In the genomic region with DNA sequence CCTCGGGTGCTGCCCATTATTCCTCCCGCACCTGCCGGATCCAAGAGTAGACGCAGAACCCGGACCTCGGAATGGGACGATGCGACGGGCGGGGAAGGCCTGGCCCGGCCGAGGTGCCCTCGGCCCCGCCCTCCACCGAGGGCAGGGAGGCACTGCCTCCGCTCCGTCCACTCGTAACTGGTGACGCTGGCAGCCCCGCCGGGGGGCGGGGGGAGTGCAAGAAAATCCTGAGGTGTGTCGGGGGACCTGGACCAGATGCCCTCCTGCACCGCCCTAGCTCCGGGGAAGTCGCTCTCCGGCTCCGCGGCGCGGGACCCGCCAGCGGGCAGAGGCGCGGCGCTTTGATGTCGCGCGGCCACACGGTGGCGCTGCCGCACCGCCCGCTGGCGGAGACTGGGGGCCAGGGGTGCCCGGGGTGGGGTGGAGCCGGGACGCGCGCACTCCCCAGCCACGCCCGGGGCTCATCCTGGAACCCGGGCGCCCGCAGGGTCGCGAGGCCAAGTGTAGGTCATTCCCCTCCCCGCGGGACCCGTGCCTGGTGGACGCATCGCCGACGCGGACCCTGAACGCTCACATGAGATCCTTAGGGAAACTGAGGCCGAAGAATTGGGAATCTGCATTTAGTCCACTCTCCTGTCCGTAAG, we compare ENCODE assay signal across 8 cellular contexts.
DNase-seq lines count a peak whose midpoint lies in the region; ATAC-seq, FAIRE-seq and TF ChIP-seq lines count a peak whose summit lies in the region.

No MANE protein-coding gene starts in this region.

- H3K36me3 ChIP-seq in HUES48 (ENCODE audit: control insufficient read depth, insufficient read depth, low read length) (no peaks in the 10 kb centered on the region), bronchial epithelial cell (ENCODE audit: control insufficient read depth, insufficient read depth, low read length) (no peaks in the 10 kb centered on the region), spleen (no peaks in the 10 kb centered on the region)

- H3K4me3 ChIP-seq in HUES48 (ENCODE audit: low read depth, low read length) (peak overlapping the region; percentile 88), WI38 (ENCODE audit: low read depth, low read length) (peak overlapping the region; percentile 64), bronchial epithelial cell (ENCODE audit: low read depth, low read length) (peak overlapping the region; percentile 48), spleen (peak overlapping the region; percentile 36 to 66 (median 50))

- TF ChIP-seq CTCF in WI38 (IDR thresholded peaks at IDR 0.05; ENCODE audit: low read depth, low read length) = peak; percentile 48; the same call in 1 of the 2 replicates
- peak; percentile 79 for TF ChIP-seq CTCF in bronchial epithelial cell (IDR thresholded peaks at IDR 0.05; ENCODE audit: insufficient read depth, low read length, severe bottlenecking)
- peak; percentile 43 to 92 (median 79) for TF ChIP-seq CTCF in spleen (IDR thresholded peaks at IDR 0.05 in 8 of 11, conservative IDR thresholded peaks at IDR 0.05 in 3 of 11)

- H3K9me3 ChIP-seq in HUES48 (ENCODE audit: control insufficient read depth, insufficient read depth, low read length) = no peaks in the 10 kb centered on the region
- peaks cover 0 to 4% (median 0%) of the 10 kb centered on the region in 8 donors for H3K9me3 ChIP-seq in spleen

- FAIRE-seq in bronchial epithelial cell (lab: Jason Lieb, UNC) = no peak

- DNase-seq in DMS53 treated with DMSO at 0.1 percent for 48 hours (lab: John Stamatoyannopoulos, UW; ENCODE audit: unreplicated experiment) (peak; percentile 4), bronchial epithelial cell (ENCODE audit: low read depth) (no peak), islet precursor cell (peak; percentile 72), spleen (peak; percentile 91), OCI-M2 (lab: John Stamatoyannopoulos, UW; ENCODE audit: unreplicated experiment) (no peak)

- ATAC-seq in GM21423 (IDR thresholded peaks at IDR 0.05; ENCODE audit: unreplicated experiment) = peak; percentile 87

- intact Hi-C loops in spleen (cut with DNase I; ENCODE audit: low total_unique reads) = no loop called here

- peaks cover 60% of the 10 kb centered on the region for H3K27me3 ChIP-seq in HUES48 (ENCODE audit: control insufficient read depth, insufficient read depth, low read length)
- peaks cover 14% of the 10 kb centered on the region for H3K27me3 ChIP-seq in bronchial epithelial cell (ENCODE audit: control insufficient read depth, insufficient read depth, low read length)
- peaks cover 0 to 92% (median 31%) of the 10 kb centered on the region in 7 donors for H3K27me3 ChIP-seq in spleen (replicated peaks in 1 of 7)

- H3K9ac ChIP-seq in HUES48 (ENCODE audit: low read depth, low read length) = peak overlapping the region; percentile 18; the same call in 1 of the 2 replicates

- H3K4me1 ChIP-seq in HUES48 (ENCODE audit: control insufficient read depth, insufficient read depth, low read length) = no peaks in the 10 kb centered on the region
- peaks cover 9 to 26% (median 12%) of the 10 kb centered on the region in 6 donors for H3K4me1 ChIP-seq in spleen

- H3K27ac ChIP-seq in HUES48 (ENCODE audit: low read depth, low read length) = no peak overlapping the region
- H3K27ac ChIP-seq in spleen = no peak overlapping the region

- WGBS in spleen, 5 donors = 0 to 4% (median 2%) methylated on average over 4 to 68 of the region's 68 CpGs

- no peak for TF ChIP-seq POLR2A in spleen (IDR thresholded peaks at IDR 0.05)

Comparison
In these comparisons a context has a peak if more than half of its experiments do, and no peak if none do; other contexts are left out.
1. DNase-seq: peak in DMS53 treated with DMSO at 0.1 percent for 48 hours (single experiment), islet precursor cell (single experiment) and spleen (single experiment); none in bronchial epithelial cell (single experiment) and OCI-M2 (single experiment).
2. Peak in every context shown above with its lines, with median percentiles within 50 percentile points of each other: H3K4me3 ChIP-seq and CTCF ChIP-seq.